Comparison of ENCODE assay signal across 32 cellular contexts in genomic region chr2:116918574-116918973, GRCh38.
"Had no signal": no experiment of that assay in that cellular context is flagged by ENCODE, and none has a peak within 500 bp of the region (broad histone marks: within the 10 kb centered on the region; RNA-seq: fewer than 3 reads in every experiment).

No MANE protein-coding gene starts in this region.

- H3K27ac ChIP-seq: KMS-11 had no signal

- H3K9me3 ChIP-seq: MG63 had no signal

- H3K27me3 ChIP-seq: MG63 had no signal

- DNase-seq: Karpas-422, Kasumi-1, KG1, MG63, MM.1S, MV-4-11, NCI-H1048, NCI-H1092, NCI-H1092 treated with DMSO at 0.1 percent for 48 hours, NCI-H1105, NCI-H1105 treated with DMSO at 0.1 percent for 48 hours, NCI-H1417, NCI-H1417 treated with DMSO at 0.1 percent for 48 hours, NCI-H1436, NCI-H1436 treated with DMSO at 0.1 percent for 48 hours, NCI-H146, NCI-H187, NCI-H187 treated with DMSO at 0.1 percent for 48 hours, NCI-H1930, NCI-H2029, NCI-H2029 treated with DMSO at 0.1 percent for 48 hours, NCI-H2081, NCI-H2081 treated with DMSO at 0.1 percent for 48 hours, NCI-H2107, NCI-H2171, NCI-H2171 treated with DMSO at 0.1 percent for 48 hours, NCI-H2227 treated with DMSO at 0.1 percent for 48 hours, NCI-H226, NCI-H345, NCI-H446, NCI-H446 treated with DMSO at 0.1 percent for 48 hours had no signal

- H3K36me3 ChIP-seq: MG63 had no signal

- H3K4me3 ChIP-seq: MG63 had no signal
